In genomic region chr2:178733975-178734374, GRCh38 we compare ENCODE assay signal across 8 cellular contexts.
"Had no signal": no experiment of that assay in that cellular context is flagged by ENCODE, and none has a peak within 500 bp of the region (broad histone marks: within the 10 kb centered on the region; RNA-seq: fewer than 3 reads in every experiment).

No MANE protein-coding gene starts in this region.

- H3K27ac Mint-ChIP-seq: HFFc6 had no signal

- H3K4me1 ChIP-seq: HAP-1 had no signal

- ATAC-seq: HCT116, K562 had no signal

- H3K36me3 ChIP-seq: HAP-1 had no signal

- H3K27ac ChIP-seq: GM23248 had no signal

- H3K4me3 ChIP-seq: GM23248, HAP-1, K562 had no signal

- DNase-seq: GM23248, GOT3, H7, HFFc6, IMR-90 had no signal

- H3K4me3 Mint-ChIP-seq: HFFc6 had no signal

- H3K9me3 Mint-ChIP-seq: HFFc6 had no signal

- H3K9me3 ChIP-seq: HAP-1 had no signal
